Comparison of ENCODE assay signal across 9 cellular contexts in genomic region chr3:8964436-8965370, GRCh38. TPM values are rescaled to one million over a fixed set of nuclear protein-coding genes. Genes with fewer than 3 reads are reported as not detected.
DNase-seq lines count a peak whose midpoint lies in the region; ATAC-seq, FAIRE-seq and TF ChIP-seq lines count a peak whose summit lies in the region.
"Had no signal": no experiment of that assay in that cellular context is flagged by ENCODE, and none has a peak within 500 bp of the region (broad histone marks: within the 10 kb centered on the region; RNA-seq: fewer than 3 reads in every experiment).

No MANE protein-coding gene starts in this region.

- no peak for ATAC-seq in HG03139 (IDR thresholded peaks at IDR 0.05; ENCODE audit: unreplicated experiment)

- H3K9me3 ChIP-seq in astrocyte (ENCODE audit: insufficient read depth, low read depth, low read length): no peaks in the 10 kb centered on the region

- H3K9me3 Mint-ChIP-seq in astrocyte (ENCODE audit: unreplicated experiment): no peaks in the 10 kb centered on the region

- no peaks in the 10 kb centered on the region for H4K20me1 ChIP-seq in astrocyte (ENCODE audit: insufficient read depth, low read length)

- POLR2A ChIA-PET in AG04449 (lab: Yijun Ruan, JAX): interaction anchor here (1.2 kb wide), 1 partner anchor 76 kb away, joined by 3 read pairs; no protein-coding TSS in a partner anchor

- H3K27ac ChIP-seq in astrocyte (ENCODE audit: low read depth, low read length): peak overlapping the region; percentile 64

- peaks cover 3% of the 10 kb centered on the region for H3K27me3 Mint-ChIP-seq in astrocyte (ENCODE audit: low read depth, unreplicated experiment)

- peak overlapping the region; percentile 16 for H3K9ac ChIP-seq in astrocyte (ENCODE audit: low read length)

- no peaks in the 10 kb centered on the region for H3K36me3 ChIP-seq in astrocyte (ENCODE audit: insufficient read depth, low read length)

- TF ChIP-seq CTCF in AG04449 (IDR thresholded peaks at IDR 0.05; ENCODE audit: insufficient read depth, low read length, missing control alignments) (no peak), astrocyte (IDR thresholded peaks at IDR 0.05; ENCODE audit: insufficient read depth, low read depth, low read length) (no peak)

- DNase-seq in AG04449 (ENCODE audit: low read depth, low spot score): peak; percentile 38
- peak; percentile 31 for DNase-seq in HPDE6-E6E7 (ENCODE audit: extremely low spot score)
- DNase-seq in astrocyte (ENCODE audit: low read depth): peak; percentile 87
- peak; percentile 86 for DNase-seq in kidney tubule cell (ENCODE audit: low spot score)
- DNase-seq in AG08396 (ENCODE audit: low spot score): no peak
- DNase-seq in SKM-1 treated with dmso at 0.1 percent for 144 hours (lab: John Stamatoyannopoulos, UW; ENCODE audit: unreplicated experiment): no peak
- DNase-seq in NCI-H2107 (lab: John Stamatoyannopoulos, UW): no peak
- DNase-seq: occipital lobe had no signal

- no peak overlapping the region for H3K4me3 Mint-ChIP-seq in astrocyte (ENCODE audit: unreplicated experiment)

- H3K27ac Mint-ChIP-seq in astrocyte (ENCODE audit: unreplicated experiment): peak overlapping the region; percentile 51

- H2AFZ ChIP-seq in astrocyte (ENCODE audit: low read depth, low read length): peak overlapping the region; percentile 68

- H3K79me2 ChIP-seq in astrocyte (ENCODE audit: insufficient read depth, low read length): peaks cover 36% of the 10 kb centered on the region

- H3K4me1 Mint-ChIP-seq in astrocyte (ENCODE audit: low read depth, unreplicated experiment): peaks cover 12% of the 10 kb centered on the region

- H3K27me3 ChIP-seq in astrocyte (ENCODE audit: insufficient read depth, low read length): no peaks in the 10 kb centered on the region

- H3K4me3 ChIP-seq in AG04449 (ENCODE audit: low read depth, low read length) (no peak overlapping the region), astrocyte (ENCODE audit: insufficient read depth, low read depth, low read length) (no peak overlapping the region)

- peak; percentile 37 for FAIRE-seq in astrocyte (lab: Jason Lieb, UNC)

- peak overlapping the region; percentile 51 for H3K4me2 ChIP-seq in astrocyte (ENCODE audit: low read length)

- H3K4me1 ChIP-seq in astrocyte (ENCODE audit: insufficient read depth, low read length): peaks cover 29% of the 10 kb centered on the region

- CTCF ChIA-PET in AG04449 (lab: Yijun Ruan, JAX): interaction anchor here (0.6 to 9.5 kb wide), 9 partner anchors 9 to 338 kb away, joined by 3 to 100 read pairs (median 5); partner anchors contain the start of gene OXTR

- H3K36me3 Mint-ChIP-seq in astrocyte (ENCODE audit: low read depth, unreplicated experiment): no peaks in the 10 kb centered on the region

RNA-seq across cellular contexts. Expression of gene RAD18, which starts 1.4 kb away (rescaled TPM):
- total RNA-seq in astrocyte: 6.0 and 6.5 TPM in 2 replicates

Comparison
In these comparisons a context has a peak if more than half of its experiments do, and no peak if none do; other contexts are left out.
1. DNase-seq: peak in AG04449 (single experiment), HPDE6-E6E7 (single experiment), astrocyte (single experiment) and kidney tubule cell (single experiment); none in AG08396 (single experiment), SKM-1 treated with dmso at 0.1 percent for 144 hours (single experiment) and NCI-H2107 (single experiment).